ENCODE assay signal across 10 cellular contexts in the genomic region with DNA sequence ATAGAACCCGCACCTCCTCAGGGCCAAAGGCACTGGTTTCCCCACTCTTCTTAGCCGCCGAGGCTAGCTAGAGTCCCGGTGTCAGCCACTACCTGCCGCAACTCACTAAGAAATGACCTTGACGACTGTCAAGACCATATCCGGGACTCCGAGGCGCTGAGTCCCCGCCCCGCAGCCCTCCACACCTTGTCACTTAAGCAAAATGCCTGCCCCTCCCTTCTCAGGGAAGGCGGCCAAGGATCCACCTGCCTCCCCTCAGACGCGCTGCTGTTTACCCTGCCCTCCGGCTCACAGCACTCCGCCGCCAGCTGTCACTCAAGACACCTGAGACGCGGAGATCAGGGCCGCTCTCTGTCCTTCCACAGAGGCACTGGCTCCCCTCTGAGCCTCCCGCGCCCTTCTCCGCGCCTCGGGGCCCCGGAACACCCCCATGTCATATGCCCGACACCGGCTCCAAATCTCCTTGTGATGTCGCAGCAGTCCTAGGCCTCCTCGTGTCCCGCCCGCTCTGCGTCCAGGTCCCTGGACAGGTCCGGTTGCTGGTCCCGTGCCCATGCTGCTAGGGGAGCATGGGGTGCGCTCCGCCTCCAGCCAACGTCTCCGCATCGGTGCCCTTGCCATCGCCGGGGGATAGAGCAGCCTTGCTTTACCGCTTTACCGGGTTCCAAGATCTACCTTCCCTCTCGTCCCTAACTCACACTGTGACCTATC. TPM values are rescaled to one million over a fixed set of nuclear protein-coding genes. Genes with fewer than 3 reads are reported as not detected.
DNase-seq lines count a peak whose midpoint lies in the region; ATAC-seq and TF ChIP-seq lines count a peak whose summit lies in the region.
"Had no signal": no experiment of that assay in that cellular context is flagged by ENCODE, and none has a peak within 500 bp of the region (broad histone marks: within the 10 kb centered on the region; RNA-seq: fewer than 3 reads in every experiment).

No MANE protein-coding gene starts in this region.

- ATAC-seq in HG03442 (IDR thresholded peaks at IDR 0.05; ENCODE audit: unreplicated experiment) = no peak

- TF ChIP-seq CTCF in smooth muscle cell (IDR thresholded peaks at IDR 0.05; ENCODE audit: borderline replicate concordance, insufficient read depth, poor library complexity, severe bottlenecking) = no peak

- H3K4me2 ChIP-seq in smooth muscle cell = peak overlapping the region; percentile 78

- peaks cover 37% of the 10 kb centered on the region for H3K27me3 ChIP-seq in iPS-15b (ENCODE audit: control insufficient read depth, insufficient read depth, low read length)
- H3K27me3 ChIP-seq in smooth muscle cell (ENCODE audit: low read depth) = peaks cover 81% of the 10 kb centered on the region

- 8% methylated on average over 40 of the region's 45 CpGs for WGBS in smooth muscle cell (ENCODE audit: low lambda C conversion rate)

- H4K20me1 ChIP-seq in smooth muscle cell (ENCODE audit: low read depth) = no peaks in the 10 kb centered on the region

- H3K4me1 ChIP-seq in iPS-15b (ENCODE audit: control insufficient read depth, insufficient read depth, low read length) (no peaks in the 10 kb centered on the region), smooth muscle cell (ENCODE audit: low read depth) (peaks cover 9% of the 10 kb centered on the region)

- H3K9me3 ChIP-seq in iPS-15b (ENCODE audit: control insufficient read depth, insufficient read depth, low read length) = no peaks in the 10 kb centered on the region
- no peaks in the 10 kb centered on the region for H3K9me3 ChIP-seq in smooth muscle cell (replicated peaks; ENCODE audit: low read depth)

- H3K4me3 ChIP-seq in iPS-15b (ENCODE audit: low read depth, low read length) (peak overlapping the region; percentile 75), smooth muscle cell (peak overlapping the region; percentile 43)

- H3K36me3 ChIP-seq in iPS-15b (ENCODE audit: control insufficient read depth, insufficient read depth, low read length) = no peaks in the 10 kb centered on the region
- no peaks in the 10 kb centered on the region for H3K36me3 ChIP-seq in smooth muscle cell (ENCODE audit: low read depth)

- H3K27ac ChIP-seq in smooth muscle cell (ENCODE audit: low read depth) = no peak overlapping the region

- DNase-seq in NCI-H1092 treated with DMSO at 0.1 percent for 48 hours (lab: John Stamatoyannopoulos, UW) = peak; percentile 1
- DNase-seq in NCI-H1092 (lab: John Stamatoyannopoulos, UW) = no peak
- DNase-seq in NCI-H748 (lab: John Stamatoyannopoulos, UW; ENCODE audit: unreplicated experiment) = peak; percentile 77
- DNase-seq in smooth muscle cell (lab: John Stamatoyannopoulos, UW; ENCODE audit: unreplicated experiment) = no peak
- DNase-seq in activated gamma-delta T cell treated with Interleukin-2 at 50 U/mL for 16 hours = no peak
- DNase-seq in MV-4-11 (lab: John Stamatoyannopoulos, UW) = no peak

- H2AFZ ChIP-seq in smooth muscle cell (ENCODE audit: low read depth) = peak overlapping the region; percentile 18

- H3F3A ChIP-seq in smooth muscle cell (ENCODE audit: low read depth) = no peaks in the 10 kb centered on the region

- H3K79me2 ChIP-seq in smooth muscle cell (ENCODE audit: low read depth) = no peaks in the 10 kb centered on the region

- H3K9ac ChIP-seq in iPS-15b (ENCODE audit: low read depth, low read length) (no peak overlapping the region), smooth muscle cell (ENCODE audit: low read depth) (no peak overlapping the region)

RNA-seq across cellular contexts. Expression of a gene that starts 32.5 kb away (rescaled TPM):
- not detected in 2 replicates for total RNA-seq in smooth muscle cell
- not detected in 2 replicates for polyA plus RNA-seq in smooth muscle cell
- total RNA-seq: M059J, urinary bladder had no signal

Comparison
In these comparisons a context has a peak if more than half of its experiments do, and no peak if none do; other contexts are left out.
1. DNase-seq: peak in NCI-H1092 treated with DMSO at 0.1 percent for 48 hours (single experiment) and NCI-H748 (single experiment); none in NCI-H1092 (single experiment), smooth muscle cell (single experiment), activated gamma-delta T cell treated with Interleukin-2 at 50 U/mL for 16 hours (single experiment) and MV-4-11 (single experiment).